ENCODE assay signal across 1 cellular context in genomic region chr1:218350909-218351616, GRCh38.
TF ChIP-seq lines count a peak whose summit lies in the region.

No MANE protein-coding gene starts in this region.

TF ChIP-seq in WTC11, 78 proteins besides CTCF, POLR2A, EP300 and RAD21 (continued from another document):
- TF ChIP-seq AFF4 (CRISPR knock-in tag; IDR thresholded peaks at IDR 0.05; ENCODE audit: borderline replicate concordance) (no peak), E2F1 (CRISPR knock-in tag; IDR thresholded peaks at IDR 0.05) (no peak), NR2C2 (CRISPR knock-in tag; IDR thresholded peaks at IDR 0.05) (no peak), FOXP1 (CRISPR knock-in tag; IDR thresholded peaks at IDR 0.05; ENCODE audit: borderline replicate concordance) (no peak), USF2 (CRISPR knock-in tag; IDR thresholded peaks at IDR 0.05) (no peak), HMGA2 (CRISPR knock-in tag; IDR thresholded peaks at IDR 0.05) (no peak), TP53 (CRISPR knock-in tag; IDR thresholded peaks at IDR 0.05) (no peak), ZNF121 (CRISPR knock-in tag; IDR thresholded peaks at IDR 0.05) (no peak), ZMAT4 (CRISPR knock-in tag; IDR thresholded peaks at IDR 0.05) (no peak), CBFB (CRISPR knock-in tag; IDR thresholded peaks at IDR 0.05; ENCODE audit: low read depth) (no peak), ESRRA (CRISPR knock-in tag; IDR thresholded peaks at IDR 0.05; ENCODE audit: borderline replicate concordance) (no peak), SMAD4 (CRISPR knock-in tag; IDR thresholded peaks at IDR 0.05) (no peak), CREM (CRISPR knock-in tag; IDR thresholded peaks at IDR 0.05) (no peak)
